Comparison of ENCODE assay signal across 17 cellular contexts in the genomic region with DNA sequence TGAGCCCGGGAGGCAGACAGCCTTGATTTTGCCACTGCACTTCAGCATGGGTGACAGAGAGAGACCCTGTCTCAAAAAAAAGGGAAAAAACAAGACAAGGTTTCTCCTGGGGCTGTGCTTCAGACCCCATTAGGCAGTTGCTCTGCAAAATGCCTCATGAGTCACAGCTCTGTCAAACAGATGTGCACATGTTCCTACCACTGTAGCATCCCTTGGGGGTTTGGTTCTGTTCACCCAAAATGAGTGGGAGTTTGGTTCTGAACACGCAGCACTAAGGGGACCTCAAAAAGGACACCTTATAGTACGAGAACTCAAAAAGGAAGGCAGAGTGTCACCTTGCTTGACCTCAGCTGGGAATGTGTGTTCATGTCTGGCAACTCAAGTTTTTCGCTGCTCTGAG.
DNase-seq lines count a peak whose midpoint lies in the region; ATAC-seq, FAIRE-seq and TF ChIP-seq lines count a peak whose summit lies in the region.
"Had no signal": no experiment of that assay in that cellular context is flagged by ENCODE, and none has a peak within 500 bp of the region (broad histone marks: within the 10 kb centered on the region; RNA-seq: fewer than 3 reads in every experiment).

No MANE protein-coding gene starts in this region.

- FAIRE-seq in bronchial epithelial cell (lab: Jason Lieb, UNC), result peak; percentile 23
- no peak for FAIRE-seq in frontal cortex (lab: Jason Lieb, UNC)
- FAIRE-seq: GM12878, GM18507 had no signal

- no peak overlapping the region for H3K27ac ChIP-seq in BLaER1 treated with 17β-estradiol and CSF1 and Interleukin-3, amounts not matched to agents 10 nM and 100 nM
- H3K27ac ChIP-seq: GM23248 had no signal

- TF ChIP-seq CTCF in NB4 (IDR thresholded peaks at IDR 0.05; ENCODE audit: low read depth, low read length) (no peak), bronchial epithelial cell (IDR thresholded peaks at IDR 0.05; ENCODE audit: insufficient read depth, low read length, severe bottlenecking) (no peak)

- H4K20me1 ChIP-seq in BLaER1 treated with 17β-estradiol and CSF1 and Interleukin-3, amounts not matched to agents 10 nM and 100 nM, result no peaks in the 10 kb centered on the region

- H3K4me1 Mint-ChIP-seq in stimulated activated memory B cell treated with anti-CD40 and anti-IgM and Interleukin-4, amounts not matched to agents 10 μg/mL and 1 μg/mL and 100 μg/mL, for 72 hours, result peaks cover 23% of the 10 kb centered on the region
- H3K4me1 Mint-ChIP-seq in activated T-cell treated with anti-CD3 and anti-CD28 coated beads, Interleukin-2, amount 50 U/mL, for 24 hours (ENCODE audit: low read depth), result no peaks in the 10 kb centered on the region
- H3K4me1 Mint-ChIP-seq: CD8-positive, alpha-beta memory T cell had no signal

- no peak for TF ChIP-seq POLR2A in NB4 (IDR thresholded peaks at IDR 0.05; ENCODE audit: extremely low read depth, insufficient read length)

- no peaks in the 10 kb centered on the region for H3K9me3 Mint-ChIP-seq in stimulated activated memory B cell treated with anti-CD40 and anti-IgM and Interleukin-4, amounts not matched to agents 10 μg/mL and 1 μg/mL and 100 μg/mL, for 72 hours
- no peaks in the 10 kb centered on the region for H3K9me3 Mint-ChIP-seq in activated T-cell treated with anti-CD3 and anti-CD28 coated beads, Interleukin-2, amount 50 U/mL, for 24 hours
- H3K9me3 Mint-ChIP-seq: CD14-positive monocyte, IgD-negative memory B cell had no signal

- no peaks in the 10 kb centered on the region for H3K27me3 Mint-ChIP-seq in stimulated activated memory B cell treated with anti-CD40 and anti-IgM and Interleukin-4, amounts not matched to agents 10 μg/mL and 1 μg/mL and 100 μg/mL, for 72 hours
- peaks cover 9% of the 10 kb centered on the region for H3K27me3 Mint-ChIP-seq in activated T-cell treated with anti-CD3 and anti-CD28 coated beads, Interleukin-2, amount 50 U/mL, for 24 hours

- no peak overlapping the region for H3K9ac ChIP-seq in BLaER1 treated with 17β-estradiol and CSF1 and Interleukin-3, amounts not matched to agents 10 nM and 100 nM
- H3K9ac ChIP-seq: GM23248 had no signal

- H3K36me3 ChIP-seq in BLaER1 treated with 17β-estradiol and CSF1 and Interleukin-3, amounts not matched to agents 10 nM and 100 nM, result no peaks in the 10 kb centered on the region
- no peaks in the 10 kb centered on the region for H3K36me3 ChIP-seq in bronchial epithelial cell (ENCODE audit: control insufficient read depth, insufficient read depth, low read length)

- peaks cover 6 to 31% (median 23%) of the 10 kb centered on the region in 11 experiments; a peak in 21 of 22 replicates for H3K27me3 ChIP-seq in BLaER1 treated with 17β-estradiol and CSF1 and Interleukin-3, amounts not matched to agents 10 nM and 100 nM
- H3K27me3 ChIP-seq in bronchial epithelial cell (ENCODE audit: control insufficient read depth, insufficient read depth, low read length), result no peaks in the 10 kb centered on the region

- ATAC-seq in stimulated activated memory B cell treated with anti-CD40 and anti-IgM and Interleukin-4, amounts not matched to agents 10 μg/mL and 1 μg/mL and 100 μg/mL, for 72 hours, result peak; percentile 76
- no peak for ATAC-seq in SK-N-SH treated with all-trans-retinoic acid at 6 μM for 48 hours
- no peak for ATAC-seq in HG02759 (IDR thresholded peaks at IDR 0.05; ENCODE audit: unreplicated experiment)
- ATAC-seq: GM12878 had no signal

- H3K36me3 Mint-ChIP-seq in stimulated activated memory B cell treated with anti-CD40 and anti-IgM and Interleukin-4, amounts not matched to agents 10 μg/mL and 1 μg/mL and 100 μg/mL, for 72 hours, result no peaks in the 10 kb centered on the region
- H3K36me3 Mint-ChIP-seq in activated T-cell treated with anti-CD3 and anti-CD28 coated beads, Interleukin-2, amount 50 U/mL, for 24 hours (ENCODE audit: low read depth), result no peaks in the 10 kb centered on the region
- H3K36me3 Mint-ChIP-seq: CD14-positive monocyte; CD8-positive, alpha-beta memory T cell; IgD-negative memory B cell had no signal

- H3K27ac Mint-ChIP-seq in stimulated activated memory B cell treated with anti-CD40 and anti-IgM and Interleukin-4, amounts not matched to agents 10 μg/mL and 1 μg/mL and 100 μg/mL, for 72 hours, result no peak overlapping the region
- no peak overlapping the region for H3K27ac Mint-ChIP-seq in activated T-cell treated with anti-CD3 and anti-CD28 coated beads, Interleukin-2, amount 50 U/mL, for 24 hours
- H3K27ac Mint-ChIP-seq: CD14-positive monocyte; CD8-positive, alpha-beta memory T cell; IgD-negative memory B cell had no signal

- H3K4me3 Mint-ChIP-seq in stimulated activated memory B cell treated with anti-CD40 and anti-IgM and Interleukin-4, amounts not matched to agents 10 μg/mL and 1 μg/mL and 100 μg/mL, for 72 hours, result no peak overlapping the region
- H3K4me3 Mint-ChIP-seq in activated T-cell treated with anti-CD3 and anti-CD28 coated beads, Interleukin-2, amount 50 U/mL, for 24 hours, result no peak overlapping the region
- H3K4me3 Mint-ChIP-seq: CD14-positive monocyte; CD8-positive, alpha-beta memory T cell; IgD-negative memory B cell had no signal

- DNase-seq in NB4 (ENCODE audit: low read depth) (peak; percentile 34), bronchial epithelial cell (ENCODE audit: low read depth) (no peak), frontal cortex (ENCODE audit: low spot score in 2 of 2) (no peak)
- DNase-seq in activated T-cell treated with anti-CD3 and anti-CD28 coated beads, Interleukin-2, amount 50 U/mL, for 24 hours, result no peak
- DNase-seq: ACHN; CD8-positive, alpha-beta memory T cell; DMS53; GM23248; H7 had no signal

- H3K9me3 ChIP-seq in BLaER1 treated with 17β-estradiol and CSF1 and Interleukin-3, amounts not matched to agents 10 nM and 100 nM (replicated peaks in 1 of 11), result 0 out of 22 replicates have a peak, but pooled peaks cover 0 to 8% (median 0%) of the 10 kb centered on the region in 11 experiments

- H3K4me2 ChIP-seq in BLaER1 treated with 17β-estradiol and CSF1 and Interleukin-3, amounts not matched to agents 10 nM and 100 nM, result peak overlapping the region in 8 of 11 experiments; percentile 3 to 47 (median 30); a peak in 8 of 22 replicates

- no peak overlapping the region for H3K4me3 ChIP-seq in BLaER1 treated with 17β-estradiol and CSF1 and Interleukin-3, amounts not matched to agents 10 nM and 100 nM
- H3K4me3 ChIP-seq in NB4 (ENCODE audit: low read depth, low read length) (no peak overlapping the region), bronchial epithelial cell (ENCODE audit: low read depth, low read length) (no peak overlapping the region)
- H3K4me3 ChIP-seq: GM12878, GM23248 had no signal

- H3K4me1 ChIP-seq in BLaER1 treated with 17β-estradiol and CSF1 and Interleukin-3, amounts not matched to agents 10 nM and 100 nM, result peaks cover 6 to 26% (median 22%) of the 10 kb centered on the region in 10 experiments; a peak in 16 of 20 replicates

TF ChIP-seq in SK-N-SH treated with all-trans-retinoic acid at 6 μM for 48 hours, 23 proteins besides CTCF, POLR2A, EP300 and RAD21:
- no peak for TF ChIP-seq ISL1 (CRISPR knock-in tag; IDR thresholded peaks at IDR 0.05)
- no peak for TF ChIP-seq TCF4 (CRISPR knock-in tag; IDR thresholded peaks at IDR 0.05; ENCODE audit: borderline replicate concordance)
- TF ChIP-seq CREB5 (CRISPR knock-in tag; IDR thresholded peaks at IDR 0.05; ENCODE audit: low read depth), result no peak
- TF ChIP-seq, protein P1, sequence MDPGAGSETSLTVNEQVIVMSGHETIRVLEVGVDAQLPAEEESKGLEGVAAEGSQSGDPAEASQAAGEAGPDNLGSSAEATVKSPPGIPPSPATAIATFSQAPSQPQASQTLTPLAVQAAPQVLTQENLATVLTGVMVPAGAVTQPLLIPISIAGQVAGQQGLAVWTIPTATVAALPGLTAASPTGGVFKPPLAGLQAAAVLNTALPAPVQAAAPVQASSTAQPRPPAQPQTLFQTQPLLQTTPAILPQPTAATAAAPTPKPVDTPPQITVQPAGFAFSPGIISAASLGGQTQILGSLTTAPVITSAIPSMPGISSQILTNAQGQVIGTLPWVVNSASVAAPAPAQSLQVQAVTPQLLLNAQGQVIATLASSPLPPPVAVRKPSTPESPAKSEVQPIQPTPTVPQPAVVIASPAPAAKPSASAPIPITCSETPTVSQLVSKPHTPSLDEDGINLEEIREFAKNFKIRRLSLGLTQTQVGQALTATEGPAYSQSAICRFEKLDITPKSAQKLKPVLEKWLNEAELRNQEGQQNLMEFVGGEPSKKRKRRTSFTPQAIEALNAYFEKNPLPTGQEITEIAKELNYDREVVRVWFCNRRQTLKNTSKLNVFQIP (CRISPR knock-in tag; IDR thresholded peaks at IDR 0.05; ENCODE audit: borderline replicate concordance, low read depth), result no peak
- TF ChIP-seq TOX (CRISPR knock-in tag; IDR thresholded peaks at IDR 0.05; ENCODE audit: borderline replicate concordance), result no peak
- TF ChIP-seq, protein P2, sequence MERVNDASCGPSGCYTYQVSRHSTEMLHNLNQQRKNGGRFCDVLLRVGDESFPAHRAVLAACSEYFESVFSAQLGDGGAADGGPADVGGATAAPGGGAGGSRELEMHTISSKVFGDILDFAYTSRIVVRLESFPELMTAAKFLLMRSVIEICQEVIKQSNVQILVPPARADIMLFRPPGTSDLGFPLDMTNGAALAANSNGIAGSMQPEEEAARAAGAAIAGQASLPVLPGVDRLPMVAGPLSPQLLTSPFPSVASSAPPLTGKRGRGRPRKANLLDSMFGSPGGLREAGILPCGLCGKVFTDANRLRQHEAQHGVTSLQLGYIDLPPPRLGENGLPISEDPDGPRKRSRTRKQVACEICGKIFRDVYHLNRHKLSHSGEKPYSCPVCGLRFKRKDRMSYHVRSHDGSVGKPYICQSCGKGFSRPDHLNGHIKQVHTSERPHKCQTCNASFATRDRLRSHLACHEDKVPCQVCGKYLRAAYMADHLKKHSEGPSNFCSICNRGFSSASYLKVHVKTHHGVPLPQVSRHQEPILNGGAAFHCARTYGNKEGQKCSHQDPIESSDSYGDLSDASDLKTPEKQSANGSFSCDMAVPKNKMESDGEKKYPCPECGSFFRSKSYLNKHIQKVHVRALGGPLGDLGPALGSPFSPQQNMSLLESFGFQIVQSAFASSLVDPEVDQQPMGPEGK (CRISPR knock-in tag; IDR thresholded peaks at IDR 0.05; ENCODE audit: borderline replicate concordance), result no peak
TF ChIP-seq in SK-N-SH treated with all-trans-retinoic acid at 6 μM for 48 hours: peak in this region for 0.
